22 cellular contexts compared by ENCODE assay signal in genomic region chr10:100172349-100172748, GRCh38.
"Had no signal": no experiment of that assay in that cellular context is flagged by ENCODE, and none has a peak within 500 bp of the region (broad histone marks: within the 10 kb centered on the region; RNA-seq: fewer than 3 reads in every experiment).

No MANE protein-coding gene starts in this region.

- DNase-seq: IMR-90, Karpas-422, KG1, MG63, NCI-H1092 treated with DMSO at 0.1 percent for 48 hours, NCI-H1436, NCI-H187, NCI-H2029, NCI-H2081 treated with DMSO at 0.1 percent for 48 hours, NCI-H2171, NCI-H226, NCI-H446, NCI-H510A, NCI-H524 treated with DMSO at 0.1 percent for 48 hours, NCI-H69, NCI-H774, Right ventricle myocardium superior, RPMI8226, SIG-M5 had no signal

- H3K9me3 ChIP-seq: SJSA1 had no signal

- ATAC-seq: HepG2 had no signal

- H3K4me3 ChIP-seq: MG63, SJSA1, SK-N-MC had no signal

- H3K27ac ChIP-seq: SJSA1, SK-N-MC had no signal

- FAIRE-seq: HepG2 had no signal
